ENCODE assay signal across 8 cellular contexts in the genomic region with DNA sequence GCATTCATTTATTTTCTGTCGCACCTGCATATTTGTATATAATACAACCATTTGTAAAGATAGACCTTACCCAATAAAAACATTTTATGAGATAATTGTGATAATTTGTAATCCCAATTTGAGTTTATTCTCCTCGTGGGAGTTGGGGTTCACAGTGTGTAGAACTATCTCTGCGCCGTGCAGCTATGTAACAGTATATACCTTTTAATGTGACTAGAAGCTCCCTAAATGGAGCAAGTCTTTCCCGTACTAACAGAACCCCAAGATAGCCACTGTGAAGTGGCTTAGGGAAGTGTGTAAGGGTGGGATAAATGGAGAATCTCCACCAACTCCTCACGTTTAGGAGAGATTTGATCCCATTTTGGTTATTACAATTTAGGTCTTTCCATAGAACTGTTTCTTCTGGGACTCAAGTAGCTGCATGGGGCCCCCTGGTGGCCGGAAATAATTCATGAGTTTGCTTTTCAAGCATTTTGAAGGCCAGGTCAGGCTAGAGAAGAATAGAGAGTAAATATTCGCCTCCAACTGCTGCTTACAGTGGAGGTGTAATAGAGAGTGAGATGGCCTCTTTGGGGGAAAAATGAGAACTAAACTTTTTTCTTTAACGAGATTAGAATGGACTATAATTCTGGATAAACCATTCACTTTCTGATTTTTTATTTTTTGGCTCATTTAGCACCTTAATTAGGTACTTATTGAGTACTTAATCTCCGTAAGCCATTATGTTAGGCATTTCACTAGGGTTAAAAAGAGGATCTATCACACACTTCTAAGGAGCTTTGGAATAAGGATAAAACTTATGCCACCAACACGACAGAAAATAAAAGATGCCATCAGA.
DNase-seq lines count a peak whose midpoint lies in the region; ATAC-seq lines count a peak whose summit lies in the region.

No MANE protein-coding gene starts in this region.

- no peaks in the 10 kb centered on the region for H3K9me3 Mint-ChIP-seq in memory B cell

- peak; percentile 61 for DNase-seq in COR-L47 (lab: John Stamatoyannopoulos, UW)
- DNase-seq in HCEC 1CT: peak; percentile 45
- peak; percentile 65 for DNase-seq in NCI-H524 treated with DMSO at 0.1 percent for 48 hours (lab: John Stamatoyannopoulos, UW)
- DNase-seq in activated CD4-positive, alpha-beta T cell treated with anti-CD3 and anti-CD28 coated beads, Interleukin-2, amount 50 U/mL, for 24 hours (ENCODE audit: low read depth in 1 of 2, low spot score in 1 of 2): peak; percentile 39 to 58
- DNase-seq in effector CD4-positive, alpha-beta T cell: peak; percentile 17
- DNase-seq in memory B cell (ENCODE audit: low spot score in 2 of 2): peak; percentile 49 to 65
- DNase-seq in stimulated activated CD8-positive, alpha-beta memory T cell treated with anti-CD3 and anti-CD28 coated beads, Interleukin-15, amount 100 ng/mL, for 48 hours (ENCODE audit: low read depth in 2 of 2): peak; percentile 28 to 38
- no peak for DNase-seq in cerebellar nuclear complex (lab: John Stamatoyannopoulos, UW)

- no peak overlapping the region for H3K27ac Mint-ChIP-seq in memory B cell

- no peak overlapping the region for H3K4me3 Mint-ChIP-seq in memory B cell

- ATAC-seq in memory B cell (ENCODE audit: low read depth): peak; percentile 48

- H3K36me3 Mint-ChIP-seq in memory B cell: no peaks in the 10 kb centered on the region

- peaks cover 9% of the 10 kb centered on the region for H3K27me3 Mint-ChIP-seq in memory B cell

- H3K4me1 Mint-ChIP-seq in memory B cell: no peaks in the 10 kb centered on the region

Comparison
In these comparisons a context has a peak if more than half of its experiments do, and no peak if none do; other contexts are left out.
1. DNase-seq: peak in COR-L47 (single experiment), HCEC 1CT (single experiment), NCI-H524 treated with DMSO at 0.1 percent for 48 hours (single experiment), activated CD4-positive, alpha-beta T cell treated with anti-CD3 and anti-CD28 coated beads, Interleukin-2, amount 50 U/mL, for 24 hours (2 of 2), effector CD4-positive, alpha-beta T cell (single experiment), memory B cell (2 of 2) and stimulated activated CD8-positive, alpha-beta memory T cell treated with anti-CD3 and anti-CD28 coated beads, Interleukin-15, amount 100 ng/mL, for 48 hours (2 of 2); none in cerebellar nuclear complex (0 of 2).